Comparison of ENCODE assay signal across 23 cellular contexts in the genomic region with DNA sequence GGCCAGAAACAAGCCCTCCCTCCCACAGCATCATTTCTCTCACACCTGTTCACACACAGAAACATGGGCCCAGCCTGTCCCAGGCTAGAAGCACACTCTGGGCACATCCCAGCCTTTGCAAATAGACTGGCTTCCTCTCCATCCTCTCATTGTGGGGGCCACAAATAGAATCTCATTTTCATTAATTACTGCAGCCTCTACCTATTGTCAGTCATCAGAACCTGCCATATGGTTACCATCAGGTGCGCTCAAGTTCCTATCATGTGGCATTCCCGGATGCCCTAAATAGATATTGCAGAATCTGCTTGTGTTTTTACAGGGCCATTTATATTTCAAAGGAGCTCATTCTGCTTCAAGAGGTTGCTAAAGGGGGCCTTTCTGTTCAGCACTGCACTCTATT.
"Had no signal": no experiment of that assay in that cellular context is flagged by ENCODE, and none has a peak within 500 bp of the region (broad histone marks: within the 10 kb centered on the region; RNA-seq: fewer than 3 reads in every experiment).

No MANE protein-coding gene starts in this region.

- H3K4me1 ChIP-seq: ascending aorta, breast epithelium, SJCRH30 had no signal

- H3K9me3 ChIP-seq: ascending aorta, breast epithelium, SJCRH30 had no signal

- H3K4me3 ChIP-seq: ascending aorta, breast epithelium, SJCRH30, SK-N-MC had no signal

- H3K27me3 ChIP-seq: ascending aorta, breast epithelium, SJCRH30 had no signal

- DNase-seq: activated CD4-positive, alpha-beta T cell treated with anti-CD3 and anti-CD28 coated beads, Interleukin-2, amount 10 ng/mL, durations not matched to agents 7 days and 5 days; activated CD4-positive, alpha-beta T cell treated with anti-CD3 and anti-CD28 coated beads, Interleukin-2, amount 50 U/mL, for 48 hours; activated CD8-positive, alpha-beta T cell treated with anti-CD3 and anti-CD28 coated beads, Interleukin-2, amount 10 ng/mL, durations not matched to agents 7 days and 5 days; activated gamma-delta T cell; activated naive CD4-positive, alpha-beta T cell treated with Interleukin-2 at 50 U/mL for 16 hours; activated naive CD8-positive, alpha-beta T cell treated with anti-CD3 and anti-CD28 coated beads, Interleukin-2, amount 10 ng/mL, durations not matched to agents 7 days and 5 days; activated T-cell treated with anti-CD3 and anti-CD28 coated beads, Interleukin-2, amount 50 U/mL, for 24 hours; amygdala; cerebellar nuclear complex; Karpas-422; NCI-H1105 treated with DMSO at 0.1 percent for 48 hours; NCI-H1436; NCI-H1694; NCI-H1930; NCI-H2081 treated with DMSO at 0.1 percent for 48 hours; NCI-H345; NCI-H524 treated with DMSO at 0.1 percent for 48 hours; SHP77; SJCRH30; T1000 had no signal

- H3K36me3 ChIP-seq: ascending aorta, breast epithelium, SJCRH30 had no signal

- H3K27ac ChIP-seq: ascending aorta, breast epithelium, SJCRH30, SK-N-MC had no signal
